ENCODE assay signal across 1 cellular context in genomic region chr13:108345016-108345415, GRCh38.
TF ChIP-seq lines count a peak whose summit lies in the region.

No MANE protein-coding gene starts in this region.

TF ChIP-seq in H1, 55 proteins besides CTCF, POLR2A, EP300 and RAD21 (continued from another document):
- TF ChIP-seq CBX5 (IDR thresholded peaks at IDR 0.05; ENCODE audit: low read depth, low read length) (no peak), TBP (IDR thresholded peaks at IDR 0.05; ENCODE audit: low read depth, low read length) (no peak)
